ENCODE assay signal across 21 cellular contexts in genomic region chr6:116036885-116037284, GRCh38. TPM values are rescaled to one million over a fixed set of nuclear protein-coding genes. Genes with fewer than 3 reads are reported as not detected.
"Had no signal": no experiment of that assay in that cellular context is flagged by ENCODE, and none has a peak within 500 bp of the region (broad histone marks: within the 10 kb centered on the region; RNA-seq: fewer than 3 reads in every experiment).

No MANE protein-coding gene starts in this region.

- H3K36me3 ChIP-seq: left ventricle myocardium inferior, ovary, prostate gland, upper lobe of right lung had no signal

- H3K27ac ChIP-seq: ovary, prostate gland had no signal

- H3K36me3 Mint-ChIP-seq: activated naive CD8-positive, alpha-beta T cell treated with anti-CD3 and anti-CD28 coated beads, Interleukin-2, amount 10 ng/mL, durations not matched to agents 7 days and 5 days; immature natural killer cell; natural killer cell treated with Interleukin-12 subunit alpha and Interleukin-12 subunit beta and Interleukin-15 and Interleukin-18, amount 100 ng/mL, for 72 hours; WTC11 had no signal

- H3K27ac Mint-ChIP-seq: activated naive CD4-positive, alpha-beta T cell treated with anti-CD3 and anti-CD28 coated beads for 36 hours; activated naive CD8-positive, alpha-beta T cell treated with anti-CD3 and anti-CD28 coated beads, Interleukin-2, amount 10 ng/mL, durations not matched to agents 7 days and 5 days; immature natural killer cell; natural killer cell treated with Interleukin-12 subunit alpha and Interleukin-12 subunit beta and Interleukin-15 and Interleukin-18, amount 100 ng/mL, for 72 hours; T-helper 1 cell treated with Interleukin-12 subunit alpha and Interleukin-12 subunit beta and Interleukin-4 antibody, amounts not matched to agents 30 μg/mL and 1 μg/mL, for 36 hours; WTC11 had no signal

- H3K9me3 Mint-ChIP-seq: activated naive CD4-positive, alpha-beta T cell treated with anti-CD3 and anti-CD28 coated beads for 36 hours; activated naive CD8-positive, alpha-beta T cell treated with anti-CD3 and anti-CD28 coated beads, Interleukin-2, amount 10 ng/mL, durations not matched to agents 7 days and 5 days; immature natural killer cell; natural killer cell treated with Interleukin-12 subunit alpha and Interleukin-12 subunit beta and Interleukin-15 and Interleukin-18, amount 100 ng/mL, for 72 hours; T-helper 1 cell treated with Interleukin-12 subunit alpha and Interleukin-12 subunit beta and Interleukin-4 antibody, amounts not matched to agents 30 μg/mL and 1 μg/mL, for 36 hours had no signal

- H3K9me3 ChIP-seq: ovary, prostate gland, upper lobe of right lung had no signal

- H3K4me1 ChIP-seq: prostate gland had no signal

- DNase-seq: activated CD8-positive, alpha-beta memory T cell treated with anti-CD3 and anti-CD28 coated beads, Interleukin-2, amount 50 U/mL, for 48 hours; activated naive CD4-positive, alpha-beta T cell treated with anti-CD3 and anti-CD28 coated beads for 36 hours; activated naive CD8-positive, alpha-beta T cell treated with anti-CD3 and anti-CD28 coated beads, Interleukin-2, amount 10 ng/mL, durations not matched to agents 7 days and 5 days; activated T-cell treated with anti-CD3 and anti-CD28 coated beads, Interleukin-2, amount 50 U/mL, for 48 hours; amniotic stem cell; cerebellar nuclear complex; foreskin fibroblast; immature natural killer cell; kidney glomerular epithelial cell; left ventricle myocardium inferior; ovary; stimulated activated CD4-positive, alpha-beta T cell treated with anti-CD3 and anti-CD28 coated beads, Interleukin-4, amount 100 ng/mL, for 24 hours; stimulated activated naive CD4-positive, alpha-beta T cell treated with Interleukin-2 at 50 U/mL for 16 hours; T1000; upper lobe of right lung had no signal

- ATAC-seq: natural killer cell treated with Interleukin-12 subunit alpha and Interleukin-12 subunit beta and Interleukin-15 and Interleukin-18, amount 100 ng/mL, for 72 hours; upper lobe of right lung; WTC11 had no signal

- H3K4me3 ChIP-seq: coronary artery, left ventricle myocardium inferior, ovary, prostate gland, upper lobe of right lung had no signal

- H3K4me1 Mint-ChIP-seq: activated naive CD8-positive, alpha-beta T cell treated with anti-CD3 and anti-CD28 coated beads, Interleukin-2, amount 10 ng/mL, durations not matched to agents 7 days and 5 days; immature natural killer cell had no signal

- H3K4me3 Mint-ChIP-seq: activated naive CD4-positive, alpha-beta T cell treated with anti-CD3 and anti-CD28 coated beads for 36 hours; activated naive CD8-positive, alpha-beta T cell treated with anti-CD3 and anti-CD28 coated beads, Interleukin-2, amount 10 ng/mL, durations not matched to agents 7 days and 5 days; immature natural killer cell; mesothelial cell of epicardium; natural killer cell treated with Interleukin-12 subunit alpha and Interleukin-12 subunit beta and Interleukin-15 and Interleukin-18, amount 100 ng/mL, for 72 hours; T-helper 1 cell treated with Interleukin-12 subunit alpha and Interleukin-12 subunit beta and Interleukin-4 antibody, amounts not matched to agents 30 μg/mL and 1 μg/mL, for 36 hours; WTC11 had no signal

- H3K27me3 ChIP-seq: ovary, upper lobe of right lung had no signal

RNA-seq across cellular contexts. Expression of gene FRK, which starts 23.8 kb away (rescaled TPM):
- total RNA-seq: activated naive CD4-positive, alpha-beta T cell treated with anti-CD3 and anti-CD28 coated beads for 36 hours had no signal
- polyA plus RNA-seq: immature natural killer cell had no signal
